8 cellular contexts compared by ENCODE assay signal in the genomic region with DNA sequence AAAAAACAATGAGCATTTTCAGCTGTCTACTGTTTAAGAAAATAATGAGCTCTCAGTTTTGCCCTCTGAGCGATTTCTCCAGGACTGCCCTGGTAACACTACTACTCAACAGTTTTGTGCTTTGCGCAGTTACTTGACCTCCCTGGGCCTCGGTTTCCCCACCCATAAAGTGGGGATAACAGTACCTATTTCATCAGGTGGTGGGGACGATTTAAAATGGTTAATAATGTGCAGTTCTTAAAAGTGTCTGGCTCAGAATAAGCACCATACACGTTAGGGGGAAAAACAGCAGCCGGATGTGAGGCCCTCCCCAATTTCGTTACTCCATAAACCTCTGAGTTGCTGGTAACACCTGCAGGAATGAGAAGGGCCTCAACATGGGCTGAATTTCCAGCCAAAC. TPM values are rescaled to one million over a fixed set of nuclear protein-coding genes. Genes with fewer than 3 reads are reported as not detected.
DNase-seq lines count a peak whose midpoint lies in the region; ATAC-seq and TF ChIP-seq lines count a peak whose summit lies in the region.

No MANE protein-coding gene starts in this region.

- POLR2A ChIA-PET in A673 (lab: Charles Lee; ENCODE audit: low non-redundant PET), result no interaction called here

- no peaks in the 10 kb centered on the region for H3K27me3 ChIP-seq in A673 (replicated peaks; ENCODE audit: insufficient read depth, low read depth, low read length, poor library complexity)

- CTCF ChIA-PET in A673 (lab: Charles Lee), result no interaction called here

- BruUV-seq in A673 (replicated peaks; lab: Mats Ljungman, UMichigan), result no TSS peak

- H3K36me3 Mint-ChIP-seq in IgD-negative memory B cell, result peaks cover 5% of the 10 kb centered on the region
- peaks cover 0 to 3% of the 10 kb centered on the region in 2 donors for H3K36me3 Mint-ChIP-seq in naive B cell

- DNase-seq in A673 (ENCODE audit: low spot score), result no peak
- DNase-seq in caudate nucleus (lab: John Stamatoyannopoulos, UW), result no peak
- DNase-seq in naive B cell, result no peak
- no peak for DNase-seq in HPDE6-E6E7 (ENCODE audit: extremely low spot score)
- DNase-seq in NOMO-1 treated with dmso at 0.1 percent for 144 hours (lab: John Stamatoyannopoulos, UW; ENCODE audit: unreplicated experiment), result no peak

- no peaks in the 10 kb centered on the region for H3K27me3 Mint-ChIP-seq in IgD-negative memory B cell
- H3K27me3 Mint-ChIP-seq in naive B cell, result peaks cover 0 to 8% (median 6%) of the 10 kb centered on the region in 3 donors

- H3K9me3 Mint-ChIP-seq in IgD-negative memory B cell (peaks cover 0 to 3% (median 0%) of the 10 kb centered on the region in 3 donors), naive B cell (peaks cover 0 to 4% (median 0%) of the 10 kb centered on the region in 7 donors)

- H3K4me3 ChIP-seq in A673 (ENCODE audit: low read depth, low read length, poor library complexity, severe bottlenecking), result peak overlapping the region; percentile 67

- ATAC-seq in naive B cell (ENCODE audit: low read depth in 2 of 2), result no peak
- ATAC-seq in GM19324 (IDR thresholded peaks at IDR 0.05; ENCODE audit: low FRiP score, unreplicated experiment), result no peak
- ATAC-seq in HG02623 (IDR thresholded peaks at IDR 0.05; ENCODE audit: unreplicated experiment), result no peak

- peak overlapping the region; percentile 74 for H3K27ac ChIP-seq in A673 (ENCODE audit: low read depth, low read length, poor library complexity, severe bottlenecking)
- H3K27ac ChIP-seq in caudate nucleus (ENCODE audit: low read depth, low read length), result peak overlapping the region; percentile 96

- H3K36me3 ChIP-seq in A673 (ENCODE audit: insufficient read depth, low read length, poor library complexity, severe bottlenecking), result no peaks in the 10 kb centered on the region

- H3K4me1 Mint-ChIP-seq in IgD-negative memory B cell (peaks cover 14 to 15% (median 14%) of the 10 kb centered on the region in 3 donors), naive B cell (peaks cover 9 to 23% (median 23%) of the 10 kb centered on the region in 3 donors)

- H3K4me1 ChIP-seq in A673 (ENCODE audit: insufficient read depth, low read length, poor library complexity, severe bottlenecking), result no peaks in the 10 kb centered on the region

- H3K27ac Mint-ChIP-seq in IgD-negative memory B cell, result peak overlapping the region; percentile 59 to 88 (median 84)
- H3K27ac Mint-ChIP-seq in naive B cell, result peak overlapping the region in 4 of 6 donors; percentile 42 to 93 (median 57)

- H3K4me3 Mint-ChIP-seq in IgD-negative memory B cell (peak overlapping the region; percentile 81 to 99 (median 95)), naive B cell (peak overlapping the region; percentile 50 to 98 (median 90))

- no peak for TF ChIP-seq CTCF in A673 (conservative IDR thresholded peaks at IDR 0.05; ENCODE audit: low read depth, low read length)

- H3K9me3 ChIP-seq in A673 (ENCODE audit: low read depth, low read length, poor library complexity, severe bottlenecking), result no peaks in the 10 kb centered on the region

- intact Hi-C loops in A673 (cut with micrococcal nuclease; ENCODE audit: unreplicated experiment), result no loop called here

RNA-seq across cellular contexts. Expression of gene SIRT5, which starts 1.1 kb away (rescaled TPM):
- 7.6 and 9.0 TPM in 2 replicates for total RNA-seq in A673 (2021)
- polyA plus RNA-seq in IgD-negative memory B cell (13.6 TPM), naive B cell (ENCODE audit: low read depth in 6 of 6) (10 to 100 TPM; 10.4 to 14.7 (median 11.5) TPM)

RNA-seq across cellular contexts. Expression of gene NOL7, which starts 41.9 kb away (rescaled TPM):
- total RNA-seq in A673 (2021), result 95.9 and 102 TPM in 2 replicates
- polyA plus RNA-seq in IgD-negative memory B cell (141 TPM), naive B cell (ENCODE audit: low read depth in 6 of 6) (100 to 1,000 TPM in 5 of 6 donors, 10 to 100 TPM in 1; 82.8 to 127 (median 118) TPM)
